In the genomic region with DNA sequence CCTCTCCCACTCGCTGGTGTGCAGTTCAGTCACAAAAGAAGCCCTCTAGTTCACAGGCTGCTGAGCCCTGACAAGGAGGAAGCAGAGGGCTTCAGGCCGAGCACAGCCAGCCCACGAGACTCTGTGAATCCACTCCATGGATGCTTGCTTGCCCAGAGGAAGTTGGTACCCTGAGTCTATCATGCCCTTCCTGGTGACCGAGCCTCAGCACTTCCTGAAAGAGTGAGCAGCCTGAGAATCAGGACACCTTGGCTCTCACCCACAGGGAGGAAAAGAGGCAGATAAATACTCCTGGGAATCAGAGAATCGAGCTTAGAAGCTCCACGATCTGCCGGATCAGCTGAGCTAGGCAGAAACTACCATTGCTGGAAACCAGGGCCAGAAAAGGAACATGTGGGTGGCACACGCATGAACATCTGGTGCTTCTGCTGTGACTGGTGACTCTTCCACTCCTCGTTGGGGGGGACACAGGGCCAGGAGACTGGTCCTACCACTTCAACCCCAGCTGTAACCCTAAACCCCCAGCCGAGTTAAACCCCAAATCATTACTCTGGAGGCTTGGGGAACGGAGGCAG, we compare ENCODE assay signal across 8 cellular contexts.
DNase-seq lines count a peak whose midpoint lies in the region; ATAC-seq and TF ChIP-seq lines count a peak whose summit lies in the region.

No MANE protein-coding gene starts in this region.

- intact Hi-C loops in Caco-2 (cut with micrococcal nuclease; ENCODE audit: unreplicated experiment): loop anchor here (1.0 kb wide), 3 partner anchors 131 to 555 kb away; no protein-coding TSS in a partner anchor

- H3K4me3 Mint-ChIP-seq in Caco-2 (ENCODE audit: unreplicated experiment) (peak overlapping the region; percentile 62), neural crest cell (peak overlapping the region; percentile 88)

- peaks cover 1% of the 10 kb centered on the region for H3K27me3 ChIP-seq in Caco-2 (replicated peaks; ENCODE audit: control insufficient read depth, insufficient read depth, low read length)

- peaks cover 9% of the 10 kb centered on the region for H3K27me3 Mint-ChIP-seq in Caco-2 (ENCODE audit: insufficient read depth, unreplicated experiment)
- peaks cover 39% of the 10 kb centered on the region for H3K27me3 Mint-ChIP-seq in neural crest cell (ENCODE audit: low read depth)

- no TSS peak for BruUV-seq in Caco-2 (replicated peaks; lab: Mats Ljungman, UMichigan)

- H3K4me1 ChIP-seq in Caco-2: no peaks in the 10 kb centered on the region

- no peaks in the 10 kb centered on the region for H3K9me3 ChIP-seq in Caco-2

- ATAC-seq in HG02852 (IDR thresholded peaks at IDR 0.05; ENCODE audit: unreplicated experiment) (peak; percentile 29), HG03457 (IDR thresholded peaks at IDR 0.05; ENCODE audit: unreplicated experiment) (no peak)

- H3K9me3 Mint-ChIP-seq in Caco-2 (ENCODE audit: unreplicated experiment) (no peaks in the 10 kb centered on the region), neural crest cell (no peaks in the 10 kb centered on the region)

- no peak overlapping the region for H3K4me3 ChIP-seq in Caco-2 (ENCODE audit: low read depth, low read length)

- H3K27ac Mint-ChIP-seq in Caco-2 (ENCODE audit: unreplicated experiment): no peak overlapping the region
- H3K27ac Mint-ChIP-seq in neural crest cell (ENCODE audit: unreplicated experiment): peak overlapping the region; percentile 70

- POLR2A ChIA-PET in Caco-2 (lab: Charles Lee): no interaction called here

- CTCF ChIA-PET in Caco-2 (lab: Charles Lee): interaction anchor here (0.5 to 1.7 kb wide), 15 partner anchors 11 to 578 kb away, joined by 3 to 9 read pairs (median 4); no protein-coding TSS in a partner anchor

- no peaks in the 10 kb centered on the region for H3K36me3 Mint-ChIP-seq in Caco-2 (ENCODE audit: insufficient read depth, unreplicated experiment)
- H3K36me3 Mint-ChIP-seq in neural crest cell (ENCODE audit: low read depth): no peaks in the 10 kb centered on the region

- no peak for DNase-seq in Caco-2
- peak; percentile 2 for DNase-seq in dermis blood vessel endothelial cell
- DNase-seq in neural crest cell (ENCODE audit: low read depth, low spot score): no peak
- no peak for DNase-seq in SKM-1 treated with dmso at 0.1 percent for 144 hours (lab: John Stamatoyannopoulos, UW; ENCODE audit: unreplicated experiment)
- no peak for DNase-seq in NCI-H1417 treated with DMSO at 0.1 percent for 48 hours (lab: John Stamatoyannopoulos, UW)
- DNase-seq in SK-N-DZ (ENCODE audit: low spot score): no peak

- TF ChIP-seq CTCF in Caco-2 (IDR thresholded peaks at IDR 0.05; ENCODE audit: insufficient read depth in 1 of 2, low read depth in 1 of 2, low read length in 1 of 2, severe bottlenecking in 1 of 2, unreplicated experiment in 1 of 2): no peak
- no peak for TF ChIP-seq CTCF in neural crest cell (conservative IDR thresholded peaks at IDR 0.05)

- H3K4me1 Mint-ChIP-seq in Caco-2 (ENCODE audit: low read depth, unreplicated experiment) (no peaks in the 10 kb centered on the region), neural crest cell (peaks cover 9% of the 10 kb centered on the region)

- no peaks in the 10 kb centered on the region for H3K36me3 ChIP-seq in Caco-2 (ENCODE audit: control insufficient read depth, insufficient read depth, low read length)
